Comparison of ENCODE assay signal across 7 cellular contexts in the genomic region with DNA sequence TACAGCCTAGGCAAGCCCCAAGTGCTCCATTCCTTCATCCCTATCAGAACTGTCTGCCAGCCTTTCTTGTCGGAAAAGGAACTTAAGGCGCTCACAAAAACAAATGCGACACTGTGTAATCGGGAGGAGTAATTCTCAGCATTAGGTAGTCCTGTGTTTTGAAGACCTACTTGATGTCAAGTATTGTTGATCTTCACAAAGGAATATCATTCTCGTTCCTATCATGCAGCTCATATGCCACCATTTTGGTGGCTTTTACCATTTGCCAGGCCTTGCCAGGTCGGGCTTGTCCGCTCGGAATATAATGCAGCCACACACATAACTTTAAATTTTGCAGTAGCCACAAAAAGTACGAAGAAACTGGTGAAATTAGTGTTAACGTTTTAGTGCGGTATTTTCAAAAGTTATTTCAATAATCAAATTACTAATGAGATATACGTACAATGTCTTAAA. TPM values are rescaled to one million over a fixed set of nuclear protein-coding genes. Genes with fewer than 3 reads are reported as not detected.
DNase-seq lines count a peak whose midpoint lies in the region; ATAC-seq and TF ChIP-seq lines count a peak whose summit lies in the region.

No MANE protein-coding gene starts in this region.

- H3K36me3 ChIP-seq in thyroid gland, result no peaks in the 10 kb centered on the region

- no peak for TF ChIP-seq CTCF in thyroid gland (IDR thresholded peaks at IDR 0.05)

- DNase-seq in Jurkat, Clone E6-1 (ENCODE audit: low read depth, low spot score), result peak; percentile 28
- peak; percentile 26 for DNase-seq in kidney glomerular epithelial cell (lab: John Stamatoyannopoulos, UW)
- no peak for DNase-seq in thyroid gland
- DNase-seq in NCI-H1048 (lab: John Stamatoyannopoulos, UW), result no peak

- intact Hi-C loops in thyroid gland (cut with DNase I), result no loop called here

- no peaks in the 10 kb centered on the region for H3K9me3 ChIP-seq in thyroid gland

- 43 to 51% methylated on average over 12 of the region's 12 CpGs for WGBS in thyroid gland, 2 donors

- H3K27ac ChIP-seq in angular gyrus (ENCODE audit: low read depth, low read length) (peak overlapping the region; percentile 93), thyroid gland (peak overlapping the region; percentile 98 to 100 (median 99))

- H3K27me3 ChIP-seq in thyroid gland, result no peaks in the 10 kb centered on the region

- no peak for TF ChIP-seq POLR2A in thyroid gland (IDR thresholded peaks at IDR 0.05)

- H3K4me1 ChIP-seq in thyroid gland, result peaks cover 18 to 19% of the 10 kb centered on the region in 2 donors

- no peak for ATAC-seq in HG03460 (IDR thresholded peaks at IDR 0.05; ENCODE audit: unreplicated experiment)

- peak overlapping the region; percentile 97 for H3K4me3 ChIP-seq in GM08714 (ENCODE audit: low read length)
- peak overlapping the region; percentile 90 for H3K4me3 ChIP-seq in Jurkat, Clone E6-1 (ENCODE audit: low read length)
- peak overlapping the region; percentile 79 to 97 (median 79) for H3K4me3 ChIP-seq in thyroid gland (replicated peaks in 1 of 3)

RNA-seq across cellular contexts. Expression of gene PPP4R3A, which starts 0.9 kb away (rescaled TPM):
- 63.3 TPM for polyA plus RNA-seq in Jurkat, Clone E6-1 (2012; ENCODE audit: insufficient read depth, insufficient read length)
- 100 to 1,000 TPM in 1 of 4 donors, 10 to 100 TPM in 3; 89.7 to 108 (median 95.7) TPM for total RNA-seq in thyroid gland

Comparison
In these comparisons a context has a peak if more than half of its experiments do, and no peak if none do; other contexts are left out.
1. DNase-seq: peak in Jurkat, Clone E6-1 (single experiment) and kidney glomerular epithelial cell (single experiment); none in thyroid gland (0 of 2) and NCI-H1048 (single experiment).
2. Peak in every context shown above with its lines, with median percentiles within 50 percentile points of each other: H3K4me3 ChIP-seq.